In genomic region chr21:33360871-33361602, GRCh38 we compare ENCODE assay signal across 8 cellular contexts. TPM values are rescaled to one million over a fixed set of nuclear protein-coding genes. Genes with fewer than 3 reads are reported as not detected.
A peak's percentile ranks its signal among the peaks of the same experiment; 100 is the strongest.
DNase-seq lines count a peak whose midpoint lies in the region; ATAC-seq, FAIRE-seq and TF ChIP-seq lines count a peak whose summit lies in the region.

No MANE protein-coding gene starts in this region.

- H3K27me3 ChIP-seq in CD4-positive, alpha-beta T cell (ENCODE audit: control insufficient read depth, insufficient read depth, low read length) = no peaks in the 10 kb centered on the region

- H3K27ac ChIP-seq in CD4-positive, alpha-beta T cell (ENCODE audit: low read depth, low read length) = peak overlapping the region; percentile 79

- H3K27ac Mint-ChIP-seq in CD4-positive, alpha-beta T cell = peak overlapping the region; percentile 88
- peak overlapping the region; percentile 76 for H3K27ac Mint-ChIP-seq in endothelial cell (ENCODE audit: unreplicated experiment)

- peak; percentile 88 for TF ChIP-seq CTCF in CD4-positive, alpha-beta T cell (IDR thresholded peaks at IDR 0.05)
- TF ChIP-seq CTCF in endothelial cell (IDR thresholded peaks at IDR 0.05; ENCODE audit: unreplicated experiment) = peak; percentile 91

- peaks cover 26% of the 10 kb centered on the region for H3K4me1 Mint-ChIP-seq in CD4-positive, alpha-beta T cell (ENCODE audit: low read depth)
- peaks cover 16% of the 10 kb centered on the region for H3K4me1 Mint-ChIP-seq in endothelial cell (ENCODE audit: unreplicated experiment)

- no peaks in the 10 kb centered on the region for H3K9me3 Mint-ChIP-seq in CD4-positive, alpha-beta T cell
- no peaks in the 10 kb centered on the region for H3K9me3 Mint-ChIP-seq in endothelial cell (ENCODE audit: unreplicated experiment)

- H3K36me3 Mint-ChIP-seq in CD4-positive, alpha-beta T cell (ENCODE audit: low read depth) = peaks cover 18% of the 10 kb centered on the region
- peaks cover 12% of the 10 kb centered on the region for H3K36me3 Mint-ChIP-seq in endothelial cell (ENCODE audit: low read depth, unreplicated experiment)

- no peaks in the 10 kb centered on the region for H3K9me3 ChIP-seq in CD4-positive, alpha-beta T cell (ENCODE audit: control insufficient read depth, low read length)

- peak overlapping the region; percentile 90 for H3K4me3 Mint-ChIP-seq in CD4-positive, alpha-beta T cell
- peak overlapping the region; percentile 52 for H3K4me3 Mint-ChIP-seq in endothelial cell (ENCODE audit: unreplicated experiment)

- intact Hi-C loops in CD4-positive, alpha-beta T cell (cut with DNase I, micrococcal nuclease) = loop anchor here (1.0 to 10.0 kb wide), 7 partner anchors 34 to 161 kb away; partner anchors contain the start of genes IFNGR2 (in 1 of the 2) and IL10RB (in 1 of the 2)

- peak; percentile 51 for FAIRE-seq in HTR-8/SVneo (lab: Jason Lieb, UNC)

- CTCF ChIA-PET in CD4-positive, alpha-beta T cell (lab: Charles Lee) = interaction anchor here (0.6 to 3.4 kb wide), 44 partner anchors 8 to 1957 kb away, joined by 3 to 34 read pairs (median 5); partner anchors contain the start of genes DNAJC28, IFNAR1, IFNGR2 and IL10RB

- ATAC-seq in CD4-positive, alpha-beta T cell (ENCODE audit: poor library complexity) = peak; percentile 68
- peak; percentile 78 for ATAC-seq in GM19467 (IDR thresholded peaks at IDR 0.05; ENCODE audit: unreplicated experiment)

- POLR2A ChIA-PET in CD4-positive, alpha-beta T cell (lab: Charles Lee) = interaction anchor here (0.6 to 3.0 kb wide), 46 partner anchors 9 to 589 kb away, joined by 3 to 120 read pairs (median 5); partner anchors contain the start of genes DNAJC28, DONSON, IFNAR1 and IFNAR2

- H3K27me3 Mint-ChIP-seq in CD4-positive, alpha-beta T cell = no peaks in the 10 kb centered on the region
- no peaks in the 10 kb centered on the region for H3K27me3 Mint-ChIP-seq in endothelial cell (ENCODE audit: unreplicated experiment)

- DNase-seq in CD4-positive, alpha-beta T cell = peak; percentile 80 to 92 (median 84)
- DNase-seq in HTR-8/SVneo (ENCODE audit: insufficient read length, low spot score) = peak; percentile 72
- DNase-seq in NOMO-1 treated with DMSO at 0.1 percent for 48 hours (lab: John Stamatoyannopoulos, UW; ENCODE audit: unreplicated experiment) = peak; percentile 70
- peak; percentile 71 for DNase-seq in activated CD8-positive, alpha-beta memory T cell treated with anti-CD3 and anti-CD28 coated beads, Interleukin-2, amount 50 U/mL, for 1 hour (ENCODE audit: extremely low read depth)
- peak; percentile 82 for DNase-seq in endothelial cell (ENCODE audit: low spot score)
- DNase-seq in mucosa of gallbladder (ENCODE audit: low spot score) = peak; percentile 75
- peak; percentile 80 for DNase-seq in stimulated activated CD8-positive, alpha-beta memory T cell treated with anti-CD3 and anti-CD28 coated beads, Interleukin-4, amount 100 ng/mL, for 24 hours (ENCODE audit: low read depth)

RNA-seq across cellular contexts. Expression of gene IFNAR1, which starts 36.3 kb away (rescaled TPM):
- total RNA-seq in CD4-positive, alpha-beta T cell = 10 to 100 TPM; 20.4 to 26.8 TPM
- total RNA-seq in endothelial cell (ENCODE audit: unreplicated experiment) (34.8 TPM), mucosa of gallbladder (59.0 TPM)

RNA-seq across cellular contexts. Expression of gene IFNGR2, which starts 42.2 kb away (rescaled TPM):
- total RNA-seq in CD4-positive, alpha-beta T cell = 10 to 100 TPM; 14.6 to 17.7 TPM
- total RNA-seq in endothelial cell (ENCODE audit: unreplicated experiment) (32.1 TPM), mucosa of gallbladder (61.3 TPM)

Comparison
In these comparisons a context has a peak if more than half of its experiments do, and no peak if none do; other contexts are left out.
1. Peak in every context shown above with its lines: DNase-seq, ATAC-seq and H3K27ac ChIP-seq.